In the genomic region with DNA sequence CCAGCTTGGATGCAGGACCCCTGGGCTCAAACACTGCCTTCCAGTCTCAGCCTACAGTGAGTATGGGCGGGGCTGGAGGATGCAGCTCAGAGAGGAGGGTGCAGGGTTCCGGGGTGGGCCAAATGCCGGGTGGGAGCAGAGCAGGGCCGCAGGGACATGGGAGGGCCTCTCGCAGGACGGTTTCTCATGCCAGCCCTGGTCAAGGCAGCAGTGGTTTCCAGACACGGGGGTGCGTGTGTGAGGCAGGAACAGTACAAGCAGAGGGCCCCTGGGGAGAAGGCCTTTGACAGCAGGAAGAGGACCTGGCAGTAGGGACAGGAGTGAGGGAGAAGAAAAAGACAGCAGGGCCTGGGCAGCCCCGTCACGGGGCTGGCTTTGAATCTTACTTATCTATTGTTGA, we compare ENCODE assay signal across 10 cellular contexts.
"Had no signal": no experiment of that assay in that cellular context is flagged by ENCODE, and none has a peak within 500 bp of the region (broad histone marks: within the 10 kb centered on the region; RNA-seq: fewer than 3 reads in every experiment).

No MANE protein-coding gene starts in this region.

- H3K4me1 ChIP-seq: esophagus squamous epithelium had no signal

- H3K27ac ChIP-seq: esophagus squamous epithelium had no signal

- H3K36me3 ChIP-seq: esophagus squamous epithelium had no signal

- H3K27me3 ChIP-seq: esophagus squamous epithelium had no signal

- ATAC-seq: activated CD4-positive, CD25-positive, alpha-beta regulatory T cell treated with anti-CD3 and anti-CD28 coated beads, Interleukin-2, amount 50 U/mL, for 24 hours had no signal

- H3K4me3 Mint-ChIP-seq: activated naive CD4-positive, alpha-beta T cell treated with anti-CD3 and anti-CD28 coated beads for 36 hours had no signal

- H3K4me3 ChIP-seq: esophagus squamous epithelium had no signal

- DNase-seq: activated CD4-positive, alpha-beta T cell treated with anti-CD3 and anti-CD28 coated beads, Interleukin-2, amount 50 U/mL, for 1 hour; activated CD8-positive, alpha-beta memory T cell treated with anti-CD3 and anti-CD28 coated beads for 24 hours; activated naive CD4-positive, alpha-beta T cell treated with anti-CD3 and anti-CD28 coated beads for 36 hours; esophagus squamous epithelium; foreskin fibroblast; kidney glomerular epithelial cell; stimulated activated CD4-positive, alpha-beta T cell treated with anti-CD3 and anti-CD28 coated beads, Interleukin-12 subunit alpha, Interleukin-12 subunit beta, amount 100 ng/mL, for 4 hours; stimulated activated CD4-positive, alpha-beta T cell treated with anti-CD3 and anti-CD28 coated beads, Interleukin-2, amount 100 ng/mL, for 24 hours; T-helper 9 cell had no signal

- H3K27ac Mint-ChIP-seq: activated naive CD4-positive, alpha-beta T cell treated with anti-CD3 and anti-CD28 coated beads for 36 hours had no signal

- H3K9me3 ChIP-seq: esophagus squamous epithelium had no signal

- H3K9me3 Mint-ChIP-seq: activated naive CD4-positive, alpha-beta T cell treated with anti-CD3 and anti-CD28 coated beads for 36 hours had no signal
